ENCODE assay signal across 23 cellular contexts in the genomic region with DNA sequence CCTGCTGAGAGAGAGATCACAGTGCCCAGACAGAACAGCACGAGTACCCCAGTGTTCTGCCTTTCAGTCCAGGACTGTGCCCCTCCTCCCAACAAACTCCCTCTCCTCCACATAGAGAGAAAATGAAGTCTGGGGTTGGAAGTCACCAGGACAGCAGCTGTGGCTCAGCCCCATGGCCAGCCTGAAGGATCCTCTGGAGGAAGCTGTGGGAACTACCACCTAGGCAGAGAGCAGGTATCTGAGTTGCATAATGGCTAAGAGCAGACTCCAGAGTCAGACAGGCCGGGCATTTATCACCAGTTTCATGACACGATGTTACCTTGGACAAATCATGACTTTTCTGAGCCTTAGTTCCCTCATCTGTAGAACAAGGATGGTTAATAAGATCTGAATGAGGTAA.
"Had no signal": no experiment of that assay in that cellular context is flagged by ENCODE, and none has a peak within 500 bp of the region (broad histone marks: within the 10 kb centered on the region; RNA-seq: fewer than 3 reads in every experiment).

No MANE protein-coding gene starts in this region.

- H3K79me2 ChIP-seq: hepatocyte had no signal

- H3K27me3 ChIP-seq: hepatocyte, thyroid gland, uterus had no signal

- H3K36me3 ChIP-seq: thyroid gland, uterus had no signal

- H3K4me3 Mint-ChIP-seq: activated B cell treated with CpG ODN at 0.5 μM for 24 hours; activated T-cell treated with anti-CD3 and anti-CD28 coated beads, Interleukin-2, amount 50 U/mL, for 72 hours had no signal

- H3K9me3 ChIP-seq: thyroid gland, uterus had no signal

- H3K27ac ChIP-seq: hepatocyte, thyroid gland, uterus had no signal

- DNase-seq: activated B cell treated with CpG ODN at 0.5 μM for 24 hours; activated CD4-positive, alpha-beta T cell treated with anti-CD3 and anti-CD28 coated beads for 4 hours; activated CD8-positive, alpha-beta memory T cell treated with anti-CD3 and anti-CD28 coated beads for 24 hours; activated CD8-positive, alpha-beta memory T cell treated with anti-CD3 and anti-CD28 coated beads, Interleukin-2, amount 50 U/mL, for 48 hours; activated effector memory CD4-positive, alpha-beta T cell treated with anti-CD3 and anti-CD28 coated beads, Interleukin-2, amount 50 U/mL, for 16 hours; activated naive CD4-positive, alpha-beta T cell treated with anti-CD3 and anti-CD28 coated beads, Interleukin-2, amount 50 U/mL, for 16 hours; activated T-cell treated with anti-CD3 and anti-CD28 coated beads, Interleukin-2, amount 50 U/mL, for 72 hours; aorta; cerebellar nuclear complex; cortex of kidney; effector CD4-positive, alpha-beta T cell; foreskin fibroblast; occipital lobe; retina; stimulated activated CD4-positive, alpha-beta T cell treated with anti-CD3 and anti-CD28 coated beads, Interleukin-12 subunit alpha, Interleukin-12 subunit beta, amount 100 ng/mL, for 4 hours; stimulated activated CD4-positive, alpha-beta T cell treated with anti-CD3 and anti-CD28 coated beads, Interleukin-1b, Interleukin-23, amount 100 ng/mL, for 48 hours; stimulated activated CD8-positive, alpha-beta memory T cell treated with anti-CD3 and anti-CD28 coated beads, Interleukin-4, amount 100 ng/mL, for 48 hours; stimulated activated naive CD4-positive, alpha-beta T cell treated with Interleukin-2 at 50 U/mL for 16 hours; thyroid gland; uterus had no signal

- H2AFZ ChIP-seq: hepatocyte had no signal

- H3K4me3 ChIP-seq: hepatocyte, lung, thyroid gland, uterus had no signal

- H3K27me3 Mint-ChIP-seq: activated B cell treated with CpG ODN at 0.5 μM for 24 hours had no signal

- ATAC-seq: activated T-cell treated with anti-CD3 and anti-CD28 coated beads, Interleukin-2, amount 50 U/mL, for 72 hours; left lobe of liver had no signal

- H3K4me2 ChIP-seq: hepatocyte had no signal

- H3K27ac Mint-ChIP-seq: activated B cell treated with CpG ODN at 0.5 μM for 24 hours; activated T-cell treated with anti-CD3 and anti-CD28 coated beads, Interleukin-2, amount 50 U/mL, for 72 hours had no signal

- H3K9me3 Mint-ChIP-seq: activated B cell treated with CpG ODN at 0.5 μM for 24 hours; activated T-cell treated with anti-CD3 and anti-CD28 coated beads, Interleukin-2, amount 50 U/mL, for 72 hours had no signal
